8 cellular contexts compared by ENCODE assay signal in genomic region chr15:96327155-96327741, GRCh38. TPM values are rescaled to one million over a fixed set of nuclear protein-coding genes. Genes with fewer than 3 reads are reported as not detected.
DNase-seq lines count a peak whose midpoint lies in the region; ATAC-seq, FAIRE-seq and TF ChIP-seq lines count a peak whose summit lies in the region.

No MANE protein-coding gene starts in this region.

- 4 to 7% methylated on average over 14 of the region's 14 CpGs for WGBS in GM23248 (ENCODE audit: low coverage in 1 of 2, low lambda C conversion rate in 2 of 2, missing lambda C conversion rate in 2 of 2), 2 experiments
- WGBS in GM12878 (ENCODE audit: insufficient coverage, insufficient replicate concordance, low lambda C conversion rate, missing lambda C conversion rate): under 1% methylated on average over 14 of the region's 14 CpGs

- peak overlapping the region; percentile 80 for H3K4me3 ChIP-seq in GM23248
- H3K4me3 ChIP-seq in GM12878: peak overlapping the region; percentile 55
- peak overlapping the region; percentile 52 for H3K4me3 ChIP-seq in iPS-20b (ENCODE audit: low read length)
- peak overlapping the region; percentile 94 to 97 for H3K4me3 ChIP-seq in stomach smooth muscle (ENCODE audit: low read length in 2 of 2)

- TF ChIP-seq CTCF in CD14-positive monocyte (IDR thresholded peaks at IDR 0.05): peak; percentile 37
- TF ChIP-seq CTCF in GM12878 (IDR thresholded peaks at IDR 0.05 in 2 of 3, conservative IDR thresholded peaks at IDR 0.05 in 1 of 3; ENCODE audit: control insufficient read depth in 2 of 3, extremely low read depth in 1 of 3, insufficient read depth in 1 of 3, low read depth in 3 of 3, low read length in 3 of 3): peak; percentile 53 to 79 (median 56); a peak in 5 of 6 replicates

- H3K36me3 Mint-ChIP-seq in CD14-positive monocyte: peaks cover 13 to 23% of the 10 kb centered on the region in 2 donors

- intact Hi-C loops in CD14-positive monocyte (cut with micrococcal nuclease): no loop called here
- intact Hi-C loops in GM12878 (cut with micrococcal nuclease; ENCODE audit: unreplicated experiment): loop anchor here (1.0 to 5.0 kb wide), 8 partner anchors 18 to 910 kb away; no protein-coding TSS in a partner anchor

- RAD21 ChIA-PET in GM12878 (lab: Charles Lee; ENCODE audit: unreplicated experiment): interaction anchor here (0.6 to 7.6 kb wide), 59 partner anchors 9 to 1428 kb away, joined by 3 to 252 read pairs (median 4); no protein-coding TSS in a partner anchor

- H3K4me2 ChIP-seq in GM23248 (ENCODE audit: unreplicated experiment) (peak overlapping the region; percentile 89), GM12878 (ENCODE audit: control insufficient read depth, insufficient read depth) (peak overlapping the region; percentile 74)

- CTCF ChIA-PET in GM12878 (lab: Yijun Ruan, JAX): interaction anchor here (0.6 to 7.2 kb wide), 47 partner anchors 9 to 1657 kb away, joined by 3 to 212 read pairs (median 4); no protein-coding TSS in a partner anchor

- no peak for DNase-seq in CD14-positive monocyte (ENCODE audit: low spot score)
- peak; percentile 94 for DNase-seq in GM23248
- peak; percentile 23 for DNase-seq in NCI-H2196 treated with DMSO at 0.1 percent for 48 hours (lab: John Stamatoyannopoulos, UW; ENCODE audit: unreplicated experiment)
- peak; percentile 61 for DNase-seq in GM12878 (ENCODE audit: low read depth, low spot score)
- DNase-seq in effector CD8-positive, alpha-beta T cell (lab: John Stamatoyannopoulos, UW): no peak

- H3K27ac ChIP-seq in GM23248 (peak overlapping the region; percentile 87), GM12878 (ENCODE audit: control insufficient read depth, insufficient read depth) (0 out of 2 replicates have a peak overlapping the region, but pooled peaks have one; percentile 25), iPS-20b (ENCODE audit: low read length) (no peak overlapping the region), stomach smooth muscle (ENCODE audit: low read length) (peak overlapping the region; percentile 98)

- peak overlapping the region; percentile 49 to 88 for H3K4me3 Mint-ChIP-seq in CD14-positive monocyte

- in situ Hi-C loops in GM23248 (cut with MboI) (loop anchor here (10.0 kb wide), 1 partner anchor 1302 kb away; no protein-coding TSS in a partner anchor), GM12878 (cut with MboI) (loop anchor here (10.0 kb wide), 1 partner anchor 908 kb away; no protein-coding TSS in a partner anchor)

- H3K79me2 ChIP-seq in GM23248 (ENCODE audit: insufficient read depth) (peaks cover 85% of the 10 kb centered on the region), GM12878 (ENCODE audit: control insufficient read depth, insufficient read depth, low read length) (no peaks in the 10 kb centered on the region)

- H4K20me1 ChIP-seq in GM23248 (ENCODE audit: insufficient read depth) (no peaks in the 10 kb centered on the region), GM12878 (ENCODE audit: control insufficient read depth, insufficient read depth) (no peaks in the 10 kb centered on the region)

- SMC1A ChIA-PET in GM12878 (lab: Charles Lee; ENCODE audit: uncharacterized antibody, unreplicated experiment): interaction anchor here (0.6 to 7.4 kb wide), 57 partner anchors 9 to 1067 kb away, joined by 3 to 105 read pairs (median 5); no protein-coding TSS in a partner anchor

- no peaks in the 10 kb centered on the region for H3K9me2 ChIP-seq in GM23248 (ENCODE audit: insufficient read depth)

- peaks cover 88 to 92% (median 89%) of the 10 kb centered on the region in 3 donors for H3K27me3 Mint-ChIP-seq in CD14-positive monocyte (ENCODE audit: low read depth in 3 of 3)

- FAIRE-seq in GM12878 (lab: Jason Lieb, UNC): peak; percentile 64

- TF ChIP-seq RAD21 in GM12878 (IDR thresholded peaks at IDR 0.05; ENCODE audit: insufficient read depth, low read depth, low read length): peak; percentile 63

- no TSS peak for BruUV-seq in GM12878 (replicated peaks; lab: Mats Ljungman, UMichigan)

- no peak for TF ChIP-seq POLR2A in GM12878 (IDR thresholded peaks at IDR 0.05; ENCODE audit: low read depth, low read length)

- POLR2A ChIA-PET in GM12878 (lab: Charles Lee): interaction anchor here (0.5 to 7.4 kb wide), 10 partner anchors 8 to 1300 kb away, joined by 3 to 163 read pairs (median 5); no protein-coding TSS in a partner anchor

- H3K9ac ChIP-seq in GM23248 (peak overlapping the region; percentile 80), GM12878 (ENCODE audit: control insufficient read depth, insufficient read depth, low read length) (no peak overlapping the region), iPS-20b (ENCODE audit: low read depth, low read length) (no peak overlapping the region), stomach smooth muscle (ENCODE audit: low read length in 2 of 2) (peak overlapping the region; percentile 78 to 90)

- peaks cover 8 to 42% (median 23%) of the 10 kb centered on the region in 7 donors for H3K9me3 Mint-ChIP-seq in CD14-positive monocyte

- H2AFZ ChIP-seq in GM23248 (peak overlapping the region; percentile 88), GM12878 (ENCODE audit: control insufficient read depth, low read depth, low read length) (peak overlapping the region; percentile 46)

- H3K27ac Mint-ChIP-seq in CD14-positive monocyte: no peak overlapping the region

- H3K4me1 ChIP-seq in GM23248 (ENCODE audit: insufficient read depth): peaks cover 32% of the 10 kb centered on the region
- H3K4me1 ChIP-seq in GM12878 (ENCODE audit: control insufficient read depth, insufficient read depth, low read length): peaks cover 6% of the 10 kb centered on the region; the same call in 1 of the 2 replicates
- H3K4me1 ChIP-seq in iPS-20b (ENCODE audit: insufficient read depth, low read length): peaks cover 22% of the 10 kb centered on the region; the same call in 1 of the 2 replicates
- peaks cover 23% of the 10 kb centered on the region for H3K4me1 ChIP-seq in stomach smooth muscle (ENCODE audit: control insufficient read depth, insufficient read depth, low read length)

- H3K9me3 ChIP-seq in GM23248 (ENCODE audit: low read depth) (no peaks in the 10 kb centered on the region), GM12878 (replicated peaks; ENCODE audit: control insufficient read depth, insufficient read depth, low read length) (no peaks in the 10 kb centered on the region; the same call in 2 of the 3 replicates), iPS-20b (ENCODE audit: insufficient read depth, low read depth, low read length) (no peaks in the 10 kb centered on the region; the same call in 1 of the 2 replicates), stomach smooth muscle (ENCODE audit: control insufficient read depth in 2 of 2, low read length in 2 of 2) (no peaks in the 10 kb centered on the region)

- ATAC-seq in GM12878 (peak; percentile 55), HG03039 (IDR thresholded peaks at IDR 0.05; ENCODE audit: unreplicated experiment) (no peak)

- H3K36me3 ChIP-seq in GM23248 (ENCODE audit: low read depth) (no peaks in the 10 kb centered on the region), GM12878 (ENCODE audit: control insufficient read depth in 2 of 2, insufficient read depth in 2 of 2, low read length in 1 of 2) (no peaks in the 10 kb centered on the region), iPS-20b (ENCODE audit: insufficient read depth, low read depth, low read length) (no peaks in the 10 kb centered on the region), stomach smooth muscle (ENCODE audit: control insufficient read depth in 2 of 2, insufficient read depth in 2 of 2, low read length in 2 of 2) (peaks cover 0 to 2% of the 10 kb centered on the region in 2 donors)

- no peak for TF ChIP-seq EP300 in GM12878 (IDR thresholded peaks at IDR 0.05; ENCODE audit: borderline replicate concordance in 1 of 2, control insufficient read depth in 1 of 2, low read depth in 2 of 2, low read length in 2 of 2)

- H3K4me1 Mint-ChIP-seq in CD14-positive monocyte: peaks cover 23% of the 10 kb centered on the region

- peaks cover 37% of the 10 kb centered on the region for H3F3A ChIP-seq in GM23248 (ENCODE audit: insufficient read depth)

- H3K27me3 ChIP-seq in GM23248 (replicated peaks; ENCODE audit: insufficient read depth): no peaks in the 10 kb centered on the region
- peaks cover 0 to 23% of the 10 kb centered on the region in 2 experiments; a peak in 2 of 4 replicates for H3K27me3 ChIP-seq in GM12878 (replicated peaks in 1 of 2; ENCODE audit: control insufficient read depth in 2 of 2, insufficient read depth in 2 of 2, low read length in 1 of 2)
- peaks cover 95% of the 10 kb centered on the region for H3K27me3 ChIP-seq in iPS-20b (ENCODE audit: insufficient read depth, low read length)
- no peaks in the 10 kb centered on the region for H3K27me3 ChIP-seq in stomach smooth muscle (ENCODE audit: control insufficient read depth in 1 of 2, insufficient read depth in 2 of 2, low read length in 2 of 2)

TF ChIP-seq in GM12878, 131 proteins besides CTCF, POLR2A, EP300 and RAD21 (continues in another document):
- TF ChIP-seq NBN (IDR thresholded peaks at IDR 0.05) (peak; percentile 72; the same call in 1 of the 2 replicates), NFIC (IDR thresholded peaks at IDR 0.05; ENCODE audit: low read depth, low read length) (no peak), SIN3A (IDR thresholded peaks at IDR 0.05; ENCODE audit: low read depth, low read length) (no peak)

RNA-seq across cellular contexts. Expression of gene NR2F2, which starts 3.3 kb away (rescaled TPM):
- polyA plus RNA-seq in CD14-positive monocyte: not detected
- total RNA-seq in GM23248 (2014; rRNA removed; shearing (Covaris generic)): 5.9 and 7.3 TPM in 2 replicates
- 23.8 and 25.1 TPM in 2 replicates for polyA plus RNA-seq in GM23248 (2016; fragmentation: Nextera tagmentation; extraction: Ambion mirVana)
- 21.4 and 23.4 TPM in 2 replicates for total RNA-seq in GM12878 (2013; cell fraction: nucleolus; rRNA removed)
- 0.82 and 1.1 TPM in 2 replicates for total RNA-seq in GM12878 (2014; rRNA removed)
- 1.7 and 1.9 TPM in 2 replicates for total RNA-seq in GM12878 (2014; rRNA removed; fragmentation: Illumina TruSeq; extraction: Trizol)
- 9.4 and 10.1 TPM in 2 replicates for total RNA-seq in GM12878 (2021)
- polyA plus RNA-seq in GM12878 (2011; ENCODE audit: low read depth): 0.34 TPM
- polyA plus RNA-seq in GM12878 (2011; rRNA removed): 8.7 and 10.0 TPM in 2 replicates
- polyA plus RNA-seq in GM12878 (2011; cell fraction: cytosol; rRNA removed): 13.9 and 14.3 TPM in 2 replicates
- 14.0 and 17.0 TPM in 2 replicates for polyA plus RNA-seq in GM12878 (2011; cell fraction: nucleus; rRNA removed)
- polyA plus RNA-seq in GM12878 (2012): 2.4 and 2.6 TPM in 2 replicates
- 6.9 TPM in 2 replicates for polyA plus RNA-seq in GM12878 (2014; fragmentation: Illumina TruSeq; extraction: Trizol)
- 1 to 10 TPM; 2.3 to 3.2 TPM for polyA plus RNA-seq in GM12878 (2014; fragmentation: Nextera tagmentation; extraction: Ambion mirVana)
- polyA plus RNA-seq in GM12878 (2014; rRNA removed): 3.7 and 6.6 TPM in 2 replicates
- polyA plus RNA-seq in GM12878 (2016; fragmentation: Nextera tagmentation; extraction: Ambion mirVana): 1 to 10 TPM; 1.8 to 3.1 TPM
- polyA minus RNA-seq in GM12878 (2011; rRNA and poly(A)+ RNA removed): 7.2 and 11.2 TPM in 2 replicates
- polyA minus RNA-seq in GM12878 (2011; cell fraction: cytosol; rRNA and poly(A)+ RNA removed): 12.4 and 19.1 TPM in 2 replicates
- 9.9 and 15.4 TPM in 2 replicates for polyA minus RNA-seq in GM12878 (2011; cell fraction: nucleus; rRNA and poly(A)+ RNA removed)

Comparison
In these comparisons a context has a peak if more than half of its experiments do, and no peak if none do; other contexts are left out.
1. DNase-seq: peak in GM23248 (single experiment), NCI-H2196 treated with DMSO at 0.1 percent for 48 hours (single experiment) and GM12878 (single experiment); none in CD14-positive monocyte (single experiment) and effector CD8-positive, alpha-beta T cell (single experiment).
2. H3K9ac ChIP-seq: peak in GM23248 (single experiment) and stomach smooth muscle (2 of 2); none in GM12878 (single experiment) and iPS-20b (single experiment).
3. Peak in every context shown above with its lines, with median percentiles within 50 percentile points of each other: H3K4me3 ChIP-seq.